Comparison of ENCODE assay signal across 1 cellular context in the genomic region with DNA sequence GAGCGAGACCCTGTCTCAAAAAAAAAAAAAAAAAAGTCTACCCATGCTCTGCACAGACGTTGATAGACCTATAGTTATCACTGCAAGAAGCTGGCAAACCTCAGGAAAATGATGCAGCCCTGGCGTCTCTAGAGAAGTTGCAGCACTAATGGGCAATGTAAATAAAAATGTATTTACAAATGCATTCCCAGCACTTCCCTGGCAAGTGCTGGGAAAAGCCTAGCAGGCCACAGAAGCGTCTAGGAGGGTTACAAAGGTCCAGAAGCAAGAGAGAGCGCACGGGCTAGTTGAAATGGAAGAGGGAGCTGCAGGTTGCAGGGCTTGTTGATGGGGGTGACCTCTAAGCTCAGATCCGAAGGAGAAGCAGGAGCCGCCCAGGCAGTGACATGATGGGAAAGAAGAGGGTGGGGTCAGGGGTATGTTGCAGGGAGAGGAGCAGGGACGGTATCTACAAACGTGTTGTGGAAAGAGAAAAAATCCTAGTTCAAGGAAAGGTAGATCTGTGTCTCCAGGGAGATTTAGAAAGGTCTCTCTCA.
TF ChIP-seq lines count a peak whose summit lies in the region.

No MANE protein-coding gene starts in this region.

TF ChIP-seq in WTC11, 78 proteins besides CTCF, POLR2A, EP300 and RAD21:
- no peak for TF ChIP-seq ZNF416 (CRISPR knock-in tag; IDR thresholded peaks at IDR 0.05)
- no peak for TF ChIP-seq AFF4 (CRISPR knock-in tag; IDR thresholded peaks at IDR 0.05; ENCODE audit: borderline replicate concordance)
- no peak for TF ChIP-seq HMGA2 (CRISPR knock-in tag; IDR thresholded peaks at IDR 0.05)
- no peak for TF ChIP-seq ESRRA (CRISPR knock-in tag; IDR thresholded peaks at IDR 0.05; ENCODE audit: borderline replicate concordance)
- TF ChIP-seq SOX15 (CRISPR knock-in tag; IDR thresholded peaks at IDR 0.05) = no peak
- TF ChIP-seq FOXJ3 (CRISPR knock-in tag; IDR thresholded peaks at IDR 0.05; ENCODE audit: borderline replicate concordance) = no peak
- TF ChIP-seq JAZF1 (CRISPR knock-in tag; IDR thresholded peaks at IDR 0.05) = no peak
- TF ChIP-seq, protein P1, sequence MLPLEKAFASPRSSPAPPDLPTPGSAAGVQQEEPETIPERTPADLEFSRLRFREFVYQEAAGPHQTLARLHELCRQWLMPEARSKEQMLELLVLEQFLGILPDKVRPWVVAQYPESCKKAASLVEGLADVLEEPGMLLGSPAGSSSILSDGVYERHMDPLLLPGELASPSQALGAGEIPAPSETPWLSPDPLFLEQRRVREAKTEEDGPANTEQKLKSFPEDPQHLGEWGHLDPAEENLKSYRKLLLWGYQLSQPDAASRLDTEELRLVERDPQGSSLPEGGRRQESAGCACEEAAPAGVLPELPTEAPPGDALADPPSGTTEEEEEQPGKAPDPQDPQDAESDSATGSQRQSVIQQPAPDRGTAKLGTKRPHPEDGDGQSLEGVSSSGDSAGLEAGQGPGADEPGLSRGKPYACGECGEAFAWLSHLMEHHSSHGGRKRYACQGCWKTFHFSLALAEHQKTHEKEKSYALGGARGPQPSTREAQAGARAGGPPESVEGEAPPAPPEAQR (CRISPR knock-in tag; IDR thresholded peaks at IDR 0.05) = no peak
